1 cellular context compared by ENCODE assay signal in the genomic region with DNA sequence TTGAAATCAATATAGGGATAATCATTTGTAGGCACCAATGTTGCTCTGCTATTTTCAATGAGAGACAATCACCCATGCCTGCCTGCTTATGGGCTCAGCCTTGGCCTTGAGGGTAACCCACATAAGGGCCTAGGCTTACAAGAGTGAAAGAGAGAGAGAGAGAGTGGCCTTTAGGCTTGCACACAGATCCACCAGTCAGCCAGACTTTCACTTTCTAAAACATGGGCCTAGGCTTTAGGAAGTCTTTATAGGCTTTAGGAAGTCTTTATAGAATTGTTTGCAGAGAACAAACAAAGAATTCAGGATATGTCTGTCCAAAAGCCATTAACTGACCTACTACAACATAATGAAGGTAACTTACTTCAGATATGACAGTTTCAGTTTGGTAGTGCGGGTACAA.
TF ChIP-seq lines count a peak whose summit lies in the region.

No MANE protein-coding gene starts in this region.

TF ChIP-seq in GM12878, 131 proteins besides CTCF, POLR2A, EP300 and RAD21 (continued from another document):
- no peak for TF ChIP-seq CEBPB (IDR thresholded peaks at IDR 0.05; ENCODE audit: borderline replicate concordance in 1 of 2, low read depth in 2 of 2, low read length in 2 of 2)
- no peak for TF ChIP-seq HDGF (IDR thresholded peaks at IDR 0.05)
- TF ChIP-seq HDAC6 (IDR thresholded peaks at IDR 0.05; ENCODE audit: unreplicated experiment), result no peak
- TF ChIP-seq POLR2AphosphoS5 (IDR thresholded peaks at IDR 0.05; ENCODE audit: low read length), result no peak
- TF ChIP-seq, protein P1, sequence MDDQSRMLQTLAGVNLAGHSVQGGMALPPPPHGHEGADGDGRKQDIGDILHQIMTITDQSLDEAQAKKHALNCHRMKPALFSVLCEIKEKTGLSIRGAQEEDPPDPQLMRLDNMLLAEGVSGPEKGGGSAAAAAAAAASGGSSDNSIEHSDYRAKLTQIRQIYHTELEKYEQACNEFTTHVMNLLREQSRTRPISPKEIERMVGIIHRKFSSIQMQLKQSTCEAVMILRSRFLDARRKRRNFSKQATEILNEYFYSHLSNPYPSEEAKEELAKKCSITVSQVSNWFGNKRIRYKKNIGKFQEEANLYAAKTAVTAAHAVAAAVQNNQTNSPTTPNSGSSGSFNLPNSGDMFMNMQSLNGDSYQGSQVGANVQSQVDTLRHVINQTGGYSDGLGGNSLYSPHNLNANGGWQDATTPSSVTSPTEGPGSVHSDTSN (IDR thresholded peaks at IDR 0.05; ENCODE audit: insufficient replicate concordance, low read depth, low read length), result no peak
- no peak for TF ChIP-seq PML (IDR thresholded peaks at IDR 0.05; ENCODE audit: low read length)
- no peak for TF ChIP-seq ZZZ3 (IDR thresholded peaks at IDR 0.05; ENCODE audit: control insufficient read depth, insufficient read length, low read depth)
- TF ChIP-seq SIX5 (IDR thresholded peaks at IDR 0.05; ENCODE audit: low read depth, low read length, severe bottlenecking), result no peak
- TF ChIP-seq CBX5 (IDR thresholded peaks at IDR 0.05; ENCODE audit: low read depth), result no peak
TF ChIP-seq in GM12878: peak in this region for 0.
